13 cellular contexts compared by ENCODE assay signal in genomic region chr11:17475666-17476316, GRCh38. TPM values are rescaled to one million over a fixed set of nuclear protein-coding genes. Genes with fewer than 3 reads are reported as not detected.
DNase-seq lines count a peak whose midpoint lies in the region; ATAC-seq and TF ChIP-seq lines count a peak whose summit lies in the region.
"Had no signal": no experiment of that assay in that cellular context is flagged by ENCODE, and none has a peak within 500 bp of the region (broad histone marks: within the 10 kb centered on the region; RNA-seq: fewer than 3 reads in every experiment).

No MANE protein-coding gene starts in this region.

- H3K4me3 ChIP-seq in ACC112 (ENCODE audit: low read depth, low read length) (peak overlapping the region; percentile 60), HEK293 (ENCODE audit: low read depth, low read length) (peak overlapping the region; percentile 64), ectodermal cell (ENCODE audit: insufficient read depth, low read depth, low read length) (peak overlapping the region; percentile 54)

- H2AFZ ChIP-seq in ACC112 (ENCODE audit: low read length, unreplicated experiment), result no peak overlapping the region

- DNase-seq in neural crest cell (ENCODE audit: low read depth, low spot score) (peak; percentile 13), NCI-H2107 (lab: John Stamatoyannopoulos, UW) (no peak)
- DNase-seq: CD8-positive, alpha-beta T cell; foreskin melanocyte; IMR-90; stimulated activated CD4-positive, alpha-beta T cell treated with anti-CD3 and anti-CD28 coated beads, Interleukin-2, amount 100 ng/mL, for 48 hours had no signal

- H3K4me3 Mint-ChIP-seq in neural crest cell, result peak overlapping the region; percentile 87
- H3K4me3 Mint-ChIP-seq: CD8-positive, alpha-beta T cell had no signal

- peaks cover 74% of the 10 kb centered on the region for H3K27me3 Mint-ChIP-seq in neural crest cell (ENCODE audit: low read depth)

- H3K36me3 ChIP-seq in ACC112 (ENCODE audit: insufficient read depth, low read length), result no peaks in the 10 kb centered on the region
- no peaks in the 10 kb centered on the region for H3K36me3 ChIP-seq in HEK293 (ENCODE audit: control insufficient read depth in 2 of 2, insufficient read depth in 1 of 2, low read length in 2 of 2)
- H3K36me3 ChIP-seq in ectodermal cell (ENCODE audit: control insufficient read depth, insufficient read depth, low read length), result no peaks in the 10 kb centered on the region
- H3K36me3 ChIP-seq: thoracic aorta had no signal

- WGBS in ectodermal cell, 2 experiments, result 1 to 2% methylated on average over 31 of the region's 31 CpGs

- H3K4me1 ChIP-seq in ACC112 (ENCODE audit: control insufficient read depth, insufficient read depth, low read length, unreplicated experiment) (no peaks in the 10 kb centered on the region), HEK293 (ENCODE audit: control insufficient read depth, insufficient read depth, low read length) (no peaks in the 10 kb centered on the region; the same call in 1 of the 2 replicates), ectodermal cell (ENCODE audit: control insufficient read depth, insufficient read depth, low read length) (peaks cover 20% of the 10 kb centered on the region)

- no peaks in the 10 kb centered on the region for H3K36me3 Mint-ChIP-seq in neural crest cell (ENCODE audit: low read depth)
- H3K36me3 Mint-ChIP-seq: CD8-positive, alpha-beta T cell had no signal

- H3K27me3 ChIP-seq in ACC112 (ENCODE audit: insufficient read depth, low read length) (peaks cover 96% of the 10 kb centered on the region), ectodermal cell (ENCODE audit: control insufficient read depth, insufficient read depth, low read length, poor library complexity, severe bottlenecking) (peaks cover 62% of the 10 kb centered on the region)

- no peak overlapping the region for H3K27ac Mint-ChIP-seq in neural crest cell (ENCODE audit: unreplicated experiment)
- H3K27ac Mint-ChIP-seq: CD8-positive, alpha-beta T cell had no signal

- TF ChIP-seq CTCF in HEK293 (tag by site-specific recombination; IDR thresholded peaks at IDR 0.05), result no peak
- no peak for TF ChIP-seq CTCF in neural crest cell (conservative IDR thresholded peaks at IDR 0.05)

- H3K4me1 Mint-ChIP-seq in neural crest cell, result peaks cover 33% of the 10 kb centered on the region

- no peak for ATAC-seq in GM18519 (IDR thresholded peaks at IDR 0.05; ENCODE audit: low FRiP score, unreplicated experiment)
- no peak for ATAC-seq in GM21526 (IDR thresholded peaks at IDR 0.05; ENCODE audit: low FRiP score, unreplicated experiment)
- no peak for ATAC-seq in HG03135 (IDR thresholded peaks at IDR 0.05; ENCODE audit: unreplicated experiment)
- ATAC-seq: CD8-positive, alpha-beta T cell had no signal

- CTCF ChIA-PET in HEK293 (lab: Yijun Ruan, JAX), result interaction anchor here (0.7 to 2.6 kb wide), 6 partner anchors 9 to 91 kb away, joined by 3 to 10 read pairs (median 5); partner anchors contain the start of gene KCNJ11

- H3K79me2 ChIP-seq in ACC112 (ENCODE audit: control insufficient read depth, insufficient read depth, low read length, unreplicated experiment), result no peaks in the 10 kb centered on the region

- H3K27ac ChIP-seq in ACC112 (ENCODE audit: low read depth, low read length) (no peak overlapping the region), HEK293 (ENCODE audit: extremely low read depth, low read depth, low read length) (no peak overlapping the region), ectodermal cell (ENCODE audit: insufficient read depth, low read depth, low read length, poor library complexity, severe bottlenecking) (no peak overlapping the region)
- H3K27ac ChIP-seq: thoracic aorta had no signal

- no peaks in the 10 kb centered on the region for H3K9me3 Mint-ChIP-seq in neural crest cell
- H3K9me3 Mint-ChIP-seq: CD8-positive, alpha-beta T cell had no signal

- H3K9me3 ChIP-seq in HEK293 (ENCODE audit: control insufficient read depth, insufficient read depth, low read depth, low read length) (no peaks in the 10 kb centered on the region), ectodermal cell (ENCODE audit: control insufficient read depth, low read length) (no peaks in the 10 kb centered on the region)
- H3K9me3 ChIP-seq: thoracic aorta had no signal

- POLR2A ChIA-PET in HEK293 (lab: Yijun Ruan, JAX), result interaction anchor here (0.5 kb wide), 1 partner anchor 39 kb away, joined by 12 read pairs; no protein-coding TSS in a partner anchor

TF ChIP-seq in HEK293, 187 proteins besides CTCF, POLR2A, EP300 and RAD21 (continues in another document):
- TF ChIP-seq, protein P1, sequence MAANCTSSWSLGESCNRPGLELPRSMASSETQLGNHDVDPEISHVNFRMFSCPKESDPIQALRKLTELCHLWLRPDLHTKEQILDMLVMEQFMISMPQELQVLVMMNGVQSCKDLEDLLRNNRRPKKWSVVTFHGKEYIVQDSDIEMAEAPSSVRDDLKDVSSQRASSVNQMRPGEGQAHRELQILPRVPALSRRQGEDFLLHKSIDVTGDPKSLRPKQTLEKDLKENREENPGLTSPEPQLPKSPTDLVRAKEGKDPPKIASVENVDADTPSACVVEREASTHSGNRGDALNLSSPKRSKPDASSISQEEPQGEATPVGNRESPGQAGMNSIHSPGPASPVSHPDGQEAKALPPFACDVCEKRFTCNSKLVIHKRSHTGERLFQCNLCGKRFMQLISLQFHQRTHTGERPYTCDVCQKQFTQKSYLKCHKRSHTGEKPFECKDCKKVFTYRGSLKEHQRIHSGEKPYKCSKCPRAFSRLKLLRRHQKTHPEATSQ (tag by site-specific recombination; IDR thresholded peaks at IDR 0.05), result no peak
- TF ChIP-seq ZNF664 (tag by site-specific recombination; IDR thresholded peaks at IDR 0.05) (no peak), ZNF140 (tag by site-specific recombination; IDR thresholded peaks at IDR 0.05) (no peak), SETDB1 (IDR thresholded peaks at IDR 0.05; ENCODE audit: insufficient read length, low read length) (no peak), FEZF1 (tag by site-specific recombination; IDR thresholded peaks at IDR 0.05) (no peak), ZNF423 (tag by site-specific recombination; IDR thresholded peaks at IDR 0.05) (no peak)
- TF ChIP-seq, protein P2, sequence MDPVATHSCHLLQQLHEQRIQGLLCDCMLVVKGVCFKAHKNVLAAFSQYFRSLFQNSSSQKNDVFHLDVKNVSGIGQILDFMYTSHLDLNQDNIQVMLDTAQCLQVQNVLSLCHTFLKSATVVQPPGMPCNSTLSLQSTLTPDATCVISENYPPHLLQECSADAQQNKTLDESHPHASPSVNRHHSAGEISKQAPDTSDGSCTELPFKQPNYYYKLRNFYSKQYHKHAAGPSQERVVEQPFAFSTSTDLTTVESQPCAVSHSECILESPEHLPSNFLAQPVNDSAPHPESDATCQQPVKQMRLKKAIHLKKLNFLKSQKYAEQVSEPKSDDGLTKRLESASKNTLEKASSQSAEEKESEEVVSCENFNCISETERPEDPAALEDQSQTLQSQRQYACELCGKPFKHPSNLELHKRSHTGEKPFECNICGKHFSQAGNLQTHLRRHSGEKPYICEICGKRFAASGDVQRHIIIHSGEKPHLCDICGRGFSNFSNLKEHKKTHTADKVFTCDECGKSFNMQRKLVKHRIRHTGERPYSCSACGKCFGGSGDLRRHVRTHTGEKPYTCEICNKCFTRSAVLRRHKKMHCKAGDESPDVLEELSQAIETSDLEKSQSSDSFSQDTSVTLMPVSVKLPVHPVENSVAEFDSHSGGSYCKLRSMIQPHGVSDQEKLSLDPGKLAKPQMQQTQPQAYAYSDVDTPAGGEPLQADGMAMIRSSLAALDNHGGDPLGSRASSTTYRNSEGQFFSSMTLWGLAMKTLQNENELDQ (tag by site-specific recombination; IDR thresholded peaks at IDR 0.05; ENCODE audit: low read depth), result no peak
- TF ChIP-seq, protein P3, sequence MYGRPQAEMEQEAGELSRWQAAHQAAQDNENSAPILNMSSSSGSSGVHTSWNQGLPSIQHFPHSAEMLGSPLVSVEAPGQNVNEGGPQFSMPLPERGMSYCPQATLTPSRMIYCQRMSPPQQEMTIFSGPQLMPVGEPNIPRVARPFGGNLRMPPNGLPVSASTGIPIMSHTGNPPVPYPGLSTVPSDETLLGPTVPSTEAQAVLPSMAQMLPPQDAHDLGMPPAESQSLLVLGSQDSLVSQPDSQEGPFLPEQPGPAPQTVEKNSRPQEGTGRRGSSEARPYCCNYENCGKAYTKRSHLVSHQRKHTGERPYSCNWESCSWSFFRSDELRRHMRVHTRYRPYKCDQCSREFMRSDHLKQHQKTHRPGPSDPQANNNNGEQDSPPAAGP (tag by site-specific recombination; IDR thresholded peaks at IDR 0.05), result no peak

RNA-seq across cellular contexts. Expression of gene ABCC8, which starts 0.9 kb away (rescaled TPM):
- polyA plus RNA-seq in ectodermal cell (2013, experiment 1 of 4), result 2.1 TPM
- 1.9 TPM for polyA plus RNA-seq in ectodermal cell (2013, experiment 2 of 4)
- polyA plus RNA-seq in ectodermal cell (2013, experiment 3 of 4), result 2.7 TPM
- 1.9 TPM for polyA plus RNA-seq in ectodermal cell (2013, experiment 4 of 4)
- total RNA-seq in neural crest cell, result 4.6 and 6.1 TPM in 2 replicates
- total RNA-seq: CD8-positive, alpha-beta T cell; IMR-90 had no signal
- polyA plus RNA-seq: IMR-90 had no signal
